Comparison of ENCODE assay signal across 8 cellular contexts in the genomic region with DNA sequence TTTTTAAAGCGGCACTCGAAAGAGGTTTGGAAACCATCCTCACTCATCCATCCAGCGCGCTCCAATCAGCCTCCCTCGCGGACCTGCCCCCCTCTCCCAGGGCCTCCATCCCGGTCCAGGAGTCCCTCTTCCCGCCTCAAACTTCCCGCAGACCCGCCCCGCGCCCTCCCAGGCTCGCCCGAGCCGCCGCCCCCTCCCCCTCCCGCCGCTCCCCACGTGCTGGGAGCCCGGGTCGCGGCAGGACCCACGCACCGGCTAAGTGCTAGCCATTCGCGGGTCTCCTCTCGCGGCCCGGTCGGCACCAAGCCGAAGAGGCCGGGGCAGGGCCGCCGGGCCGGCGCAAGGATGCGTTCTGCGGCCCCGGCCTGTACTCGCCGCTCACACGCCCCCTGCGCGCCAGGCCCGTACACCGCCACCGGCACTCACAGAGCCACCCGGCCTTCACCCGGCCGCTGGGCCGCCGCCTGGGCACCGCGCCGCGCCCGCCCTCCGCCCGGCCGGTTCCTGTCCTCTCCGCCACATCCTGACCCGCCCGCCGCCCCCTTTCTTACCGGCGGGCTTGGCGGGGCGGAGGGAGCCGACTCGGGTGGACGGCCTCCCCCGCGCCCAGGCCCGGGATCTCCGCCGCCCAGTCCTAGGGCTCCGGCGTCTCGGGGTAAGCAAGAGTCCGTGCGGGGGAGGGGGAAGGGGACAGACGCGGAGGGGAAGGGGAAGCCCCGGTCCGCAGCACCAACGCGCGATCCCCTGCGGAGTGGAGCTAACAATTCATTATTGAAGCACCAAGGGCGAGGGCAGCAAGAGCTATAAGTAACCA. TPM values are rescaled to one million over a fixed set of nuclear protein-coding genes. Genes with fewer than 3 reads are reported as not detected.
DNase-seq lines count a peak whose midpoint lies in the region; ATAC-seq, FAIRE-seq and TF ChIP-seq lines count a peak whose summit lies in the region.

No MANE protein-coding gene starts in this region.

- peak overlapping the region; percentile 99 for H3K4me3 Mint-ChIP-seq in activated naive CD8-positive, alpha-beta T cell treated with anti-CD3 and anti-CD28 coated beads, Interleukin-2, amount 10 ng/mL, durations not matched to agents 7 days and 5 days

- peak overlapping the region; percentile 98 for H3K9ac ChIP-seq in BLaER1

- peak overlapping the region; percentile 78 for H3K4me2 ChIP-seq in BLaER1

- H3K27me3 Mint-ChIP-seq in activated naive CD8-positive, alpha-beta T cell treated with anti-CD3 and anti-CD28 coated beads, Interleukin-2, amount 10 ng/mL, durations not matched to agents 7 days and 5 days, result no peaks in the 10 kb centered on the region

- H3K36me3 ChIP-seq in BLaER1, result peaks cover 27% of the 10 kb centered on the region
- H3K36me3 ChIP-seq in pancreas, result peaks cover 0 to 12% (median 6%) of the 10 kb centered on the region in 3 donors

- FAIRE-seq in pancreas (lab: Jason Lieb, UNC), result no peak

- no peaks in the 10 kb centered on the region for H3K9me3 Mint-ChIP-seq in activated naive CD8-positive, alpha-beta T cell treated with anti-CD3 and anti-CD28 coated beads, Interleukin-2, amount 10 ng/mL, durations not matched to agents 7 days and 5 days

- H3K4me1 ChIP-seq in BLaER1 (peaks cover 63% of the 10 kb centered on the region), pancreas (peaks cover 14 to 29% (median 25%) of the 10 kb centered on the region in 3 donors)

- no peak for TF ChIP-seq CTCF in pancreas (IDR thresholded peaks at IDR 0.05)

- H3K27ac ChIP-seq in BLaER1 (peak overlapping the region; percentile 99), pancreas (peak overlapping the region; percentile 90 to 100 (median 98))

- intact Hi-C loops in Right ventricle myocardium inferior (cut with DNase I) (loop anchor here (5.0 kb wide), 1 partner anchor 156 kb away; the partner anchor contains the start of gene RGMB), pancreas (cut with DNase I) (no loop called here)

- peaks cover 14% of the 10 kb centered on the region for H3K36me3 Mint-ChIP-seq in activated naive CD8-positive, alpha-beta T cell treated with anti-CD3 and anti-CD28 coated beads, Interleukin-2, amount 10 ng/mL, durations not matched to agents 7 days and 5 days

- 0% methylated on average over 33 to 90 of the region's 90 CpGs for WGBS in pancreas, 2 donors

- H3K27ac Mint-ChIP-seq in activated naive CD8-positive, alpha-beta T cell treated with anti-CD3 and anti-CD28 coated beads, Interleukin-2, amount 10 ng/mL, durations not matched to agents 7 days and 5 days, result peak overlapping the region; percentile 99

- POLR2A ChIA-PET in activated naive CD8-positive, alpha-beta T cell treated with anti-CD3 and anti-CD28 coated beads, Interleukin-2, amount 10 ng/mL, durations not matched to agents 7 days and 5 days (lab: Charles Lee), result interaction anchor here (1.0 to 2.4 kb wide), 9 partner anchors 9 to 1745 kb away, joined by 3 to 27 read pairs (median 5); partner anchors contain the start of gene RIOK2

- H3K27me3 ChIP-seq in BLaER1 (no peaks in the 10 kb centered on the region), pancreas (no peaks in the 10 kb centered on the region)

- H3K9me3 ChIP-seq in BLaER1 (no peaks in the 10 kb centered on the region), pancreas (no peaks in the 10 kb centered on the region)

- peaks cover 73% of the 10 kb centered on the region for H4K20me1 ChIP-seq in BLaER1

- H3K4me1 Mint-ChIP-seq in activated naive CD8-positive, alpha-beta T cell treated with anti-CD3 and anti-CD28 coated beads, Interleukin-2, amount 10 ng/mL, durations not matched to agents 7 days and 5 days, result peaks cover 34% of the 10 kb centered on the region

- H3K4me3 ChIP-seq in BLaER1, result peak overlapping the region; percentile 96
- H3K4me3 ChIP-seq in pancreas, result peak overlapping the region; percentile 83 to 95 (median 89)

- peak; percentile 40 for DNase-seq in RKO (ENCODE audit: low spot score)
- DNase-seq in activated naive CD8-positive, alpha-beta T cell treated with anti-CD3 and anti-CD28 coated beads, Interleukin-2, amount 10 ng/mL, durations not matched to agents 7 days and 5 days, result no peak
- DNase-seq in Right ventricle myocardium inferior (ENCODE audit: missing footprints), result peak; percentile 72
- DNase-seq in pancreas, result peak; percentile 46 to 83 (median 74)
- peak; percentile 62 for DNase-seq in ureter (ENCODE audit: low spot score)

- ATAC-seq in GM19324 (IDR thresholded peaks at IDR 0.05; ENCODE audit: low FRiP score, unreplicated experiment) (peak; percentile 42), HG03432 (IDR thresholded peaks at IDR 0.05; ENCODE audit: unreplicated experiment) (peak; percentile 33), Right ventricle myocardium inferior (peak; percentile 31), pancreas (peak; percentile 45 to 59 (median 50))
- peak; percentile 20 for ATAC-seq in activated naive CD8-positive, alpha-beta T cell treated with anti-CD3 and anti-CD28 coated beads, Interleukin-2, amount 10 ng/mL, durations not matched to agents 7 days and 5 days (ENCODE audit: low read depth)

RNA-seq across cellular contexts. Expression of gene CHD1, which starts 0.6 kb away (rescaled TPM):
- 10 to 100 TPM; 49.1 to 57.3 TPM for total RNA-seq in activated naive CD8-positive, alpha-beta T cell treated with anti-CD3 and anti-CD28 coated beads, Interleukin-2, amount 10 ng/mL, durations not matched to agents 7 days and 5 days
- total RNA-seq in Right ventricle myocardium inferior (11.7 TPM), pancreas (10 to 100 TPM; 10.1 to 17.7 (median 11.8) TPM), ureter (53.5 TPM)
- 10 to 100 TPM; 12.2 to 20.7 TPM for polyA plus RNA-seq in pancreas
